34 cellular contexts compared by ENCODE assay signal in genomic region chr11:67548555-67549110, GRCh38. TPM values are rescaled to one million over a fixed set of nuclear protein-coding genes. Genes with fewer than 3 reads are reported as not detected.
"Had no signal": no experiment of that assay in that cellular context is flagged by ENCODE, and none has a peak within 500 bp of the region (broad histone marks: within the 10 kb centered on the region; RNA-seq: fewer than 3 reads in every experiment).

No MANE protein-coding gene starts in this region.

- H3K27ac Mint-ChIP-seq: activated naive CD8-positive, alpha-beta T cell; dendritic cell treated with granulocyte-macrophage colony-stimulating factor and Interleukin-4, amounts not matched to agents 40 ng/mL and 50 ng/mL, for 4 days; nephron had no signal

- ATAC-seq: foreskin keratinocyte; heart right ventricle; right cardiac atrium; stimulated activated naive CD8-positive, alpha-beta T cell treated with anti-CD3 and anti-CD28 coated beads, Interleukin-15, Interleukin-2, amounts not matched to agents 100 U/mL and 50 U/mL, for 24 hours had no signal

- H3K4me1 Mint-ChIP-seq: central memory CD8-positive, alpha-beta T cell had no signal

- H3K4me3 ChIP-seq: esophagus muscularis mucosa, heart right ventricle, left ventricle myocardium inferior, thoracic aorta, uterus had no signal

- H3K27me3 Mint-ChIP-seq: activated naive CD8-positive, alpha-beta T cell had no signal

- H3K27me3 ChIP-seq: esophagus muscularis mucosa, heart right ventricle, uterus had no signal

- H3K9me3 ChIP-seq: esophagus muscularis mucosa, heart right ventricle, left ventricle myocardium inferior, thoracic aorta, uterus had no signal

- H3K9me3 Mint-ChIP-seq: central memory CD8-positive, alpha-beta T cell had no signal

- H3K36me3 Mint-ChIP-seq: activated naive CD8-positive, alpha-beta T cell had no signal

- H3K4me1 ChIP-seq: foreskin keratinocyte, uterus had no signal

- H3K4me3 Mint-ChIP-seq: activated naive CD8-positive, alpha-beta T cell; central memory CD8-positive, alpha-beta T cell; dendritic cell treated with granulocyte-macrophage colony-stimulating factor and Interleukin-4, amounts not matched to agents 40 ng/mL and 50 ng/mL, for 4 days; nephron had no signal

- H3K27ac ChIP-seq: esophagus muscularis mucosa, foreskin keratinocyte, heart right ventricle, left ventricle myocardium inferior, thoracic aorta, uterus, VCaP had no signal

- H3K36me3 ChIP-seq: esophagus muscularis mucosa, heart right ventricle, left ventricle myocardium inferior, thoracic aorta, uterus had no signal

- DNase-seq: activated CD4-positive, alpha-beta T cell treated with anti-CD3 and anti-CD28 coated beads for 4 hours; activated CD4-positive, alpha-beta T cell treated with anti-CD3 and anti-CD28 coated beads, Interleukin-2, amount 50 U/mL, for 4 hours; activated effector memory CD4-positive, alpha-beta T cell treated with Interleukin-2 at 50 U/mL for 16 hours; activated naive CD4-positive, alpha-beta T cell treated with Interleukin-2 at 50 U/mL for 16 hours; activated T-cell treated with anti-CD3 and anti-CD28 coated beads for 4 hours; anterior cingulate cortex; effector CD4-positive, alpha-beta T cell; foreskin keratinocyte; heart right ventricle; left ventricle myocardium inferior; mammary epithelial cell; posterior cingulate gyrus; right cardiac atrium; stimulated activated CD4-positive, alpha-beta T cell treated with anti-CD3 and anti-CD28 coated beads, Interleukin-12 subunit alpha, Interleukin-12 subunit beta, amount 100 ng/mL, for 4 hours; stimulated activated CD4-positive, alpha-beta T cell treated with anti-CD3 and anti-CD28 coated beads, Interleukin-4, amount 100 ng/mL, for 1 hour; stimulated activated naive CD8-positive, alpha-beta T cell treated with anti-CD3 and anti-CD28 coated beads, Interleukin-15, Interleukin-2, amounts not matched to agents 100 U/mL and 50 U/mL, for 24 hours; T-helper 9 cell; trophoblast cell; uterus had no signal

- FAIRE-seq: bronchial epithelial cell, islet of Langerhans, TTC549 had no signal

RNA-seq across cellular contexts. Expression of gene CABP2, which starts 25.4 kb away (rescaled TPM):
- total RNA-seq: bronchial epithelial cell, esophagus muscularis mucosa, foreskin keratinocyte, glomerular endothelial cell, heart right ventricle, left ventricle myocardium inferior, mammary epithelial cell, mucosa of gallbladder, osteoblast, right cardiac atrium, skeletal muscle tissue, subcutaneous adipose tissue, thoracic aorta, uterus had no signal
